ENCODE assay signal across 1 cellular context in the genomic region with DNA sequence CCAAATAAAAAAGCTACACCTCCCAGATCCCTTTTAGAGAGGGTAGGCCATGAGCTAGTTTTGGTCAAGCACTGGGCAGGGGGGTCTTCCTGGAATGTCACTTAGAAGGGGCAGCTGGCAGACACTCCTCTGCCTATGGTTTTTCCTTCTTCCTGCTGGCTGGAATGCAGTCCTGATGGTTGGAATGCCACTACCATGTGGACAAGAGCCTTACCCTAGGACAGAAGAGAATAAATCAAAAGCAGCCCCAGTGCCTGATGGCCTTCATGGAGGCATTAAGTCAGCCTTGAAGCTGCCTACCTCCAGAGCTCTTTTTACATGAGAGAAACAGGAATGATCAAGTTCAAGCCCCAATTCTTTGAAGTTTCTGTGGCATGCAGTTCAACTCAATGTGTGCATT.
TF ChIP-seq lines count a peak whose summit lies in the region.

No MANE protein-coding gene starts in this region.

TF ChIP-seq in HepG2, 621 proteins besides CTCF, POLR2A, EP300 and RAD21:
- TF ChIP-seq TEAD3 (CRISPR knock-in tag; optimal IDR thresholded peaks at IDR 0.05; ENCODE audit: borderline replicate concordance): peak; percentile 84
- no peak for TF ChIP-seq RAD51 (IDR thresholded peaks at IDR 0.05; ENCODE audit: borderline replicate concordance)
- no peak for TF ChIP-seq KDM5B (CRISPR knock-in tag; IDR thresholded peaks at IDR 0.05; ENCODE audit: borderline replicate concordance)
- TF ChIP-seq, protein P1, sequence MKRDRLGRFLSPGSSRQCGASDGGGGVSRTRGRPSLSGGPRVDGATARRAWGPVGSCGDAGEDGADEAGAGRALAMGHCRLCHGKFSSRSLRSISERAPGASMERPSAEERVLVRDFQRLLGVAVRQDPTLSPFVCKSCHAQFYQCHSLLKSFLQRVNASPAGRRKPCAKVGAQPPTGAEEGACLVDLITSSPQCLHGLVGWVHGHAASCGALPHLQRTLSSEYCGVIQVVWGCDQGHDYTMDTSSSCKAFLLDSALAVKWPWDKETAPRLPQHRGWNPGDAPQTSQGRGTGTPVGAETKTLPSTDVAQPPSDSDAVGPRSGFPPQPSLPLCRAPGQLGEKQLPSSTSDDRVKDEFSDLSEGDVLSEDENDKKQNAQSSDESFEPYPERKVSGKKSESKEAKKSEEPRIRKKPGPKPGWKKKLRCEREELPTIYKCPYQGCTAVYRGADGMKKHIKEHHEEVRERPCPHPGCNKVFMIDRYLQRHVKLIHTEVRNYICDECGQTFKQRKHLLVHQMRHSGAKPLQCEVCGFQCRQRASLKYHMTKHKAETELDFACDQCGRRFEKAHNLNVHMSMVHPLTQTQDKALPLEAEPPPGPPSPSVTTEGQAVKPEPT (CRISPR knock-in tag; IDR thresholded peaks at IDR 0.05; ENCODE audit: low read depth): no peak
- TF ChIP-seq, protein P2, sequence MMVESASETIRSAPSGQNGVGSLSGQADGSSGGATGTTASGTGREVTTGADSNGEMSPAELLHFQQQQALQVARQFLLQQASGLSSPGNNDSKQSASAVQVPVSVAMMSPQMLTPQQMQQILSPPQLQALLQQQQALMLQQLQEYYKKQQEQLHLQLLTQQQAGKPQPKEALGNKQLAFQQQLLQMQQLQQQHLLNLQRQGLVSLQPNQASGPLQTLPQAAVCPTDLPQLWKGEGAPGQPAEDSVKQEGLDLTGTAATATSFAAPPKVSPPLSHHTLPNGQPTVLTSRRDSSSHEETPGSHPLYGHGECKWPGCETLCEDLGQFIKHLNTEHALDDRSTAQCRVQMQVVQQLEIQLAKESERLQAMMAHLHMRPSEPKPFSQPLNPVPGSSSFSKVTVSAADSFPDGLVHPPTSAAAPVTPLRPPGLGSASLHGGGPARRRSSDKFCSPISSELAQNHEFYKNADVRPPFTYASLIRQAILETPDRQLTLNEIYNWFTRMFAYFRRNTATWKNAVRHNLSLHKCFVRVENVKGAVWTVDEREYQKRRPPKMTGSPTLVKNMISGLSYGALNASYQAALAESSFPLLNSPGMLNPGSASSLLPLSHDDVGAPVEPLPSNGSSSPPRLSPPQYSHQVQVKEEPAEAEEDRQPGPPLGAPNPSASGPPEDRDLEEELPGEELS (CRISPR knock-in tag; IDR thresholded peaks at IDR 0.05): no peak
- 0 out of 2 replicates have a peak, but pooled peaks have one; percentile 16 for TF ChIP-seq AKAP8 (CRISPR knock-in tag; IDR thresholded peaks at IDR 0.05)
- no peak for TF ChIP-seq CCDC6 (CRISPR knock-in tag; IDR thresholded peaks at IDR 0.05)
- TF ChIP-seq ZNF768 (CRISPR knock-in tag; IDR thresholded peaks at IDR 0.05): no peak
- TF ChIP-seq RBM22 (optimal IDR thresholded peaks at IDR 0.05; ENCODE audit: low read length): peak; percentile 72
TF ChIP-seq in HepG2: peak in this region for 3.
